ENCODE assay signal across 9 cellular contexts in the genomic region with DNA sequence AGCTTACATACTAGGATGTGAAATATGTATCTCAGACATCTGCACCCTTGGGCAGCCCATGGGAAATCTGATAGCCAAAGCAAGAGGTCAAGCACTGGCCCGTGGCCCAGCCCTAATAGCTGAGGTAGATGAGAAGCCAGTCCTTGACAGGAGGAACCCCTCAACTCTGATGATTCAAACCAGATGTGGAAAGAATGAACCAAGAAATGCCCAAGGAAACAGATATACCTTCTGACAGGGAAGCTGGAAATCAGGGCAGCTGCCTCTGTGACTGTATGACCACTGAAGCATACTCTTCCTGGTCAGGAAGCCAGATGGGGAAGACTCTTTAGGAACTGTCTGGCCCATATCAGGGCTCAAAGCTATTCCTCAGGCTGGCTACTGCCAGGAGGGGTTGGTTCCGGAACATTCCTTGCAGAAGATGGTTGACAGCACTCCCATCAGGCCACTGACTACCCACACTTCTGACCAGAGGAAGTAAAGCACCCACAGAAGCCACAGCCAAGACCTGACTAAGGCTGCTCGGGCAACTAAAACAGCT.
DNase-seq lines count a peak whose midpoint lies in the region; ATAC-seq and TF ChIP-seq lines count a peak whose summit lies in the region.
"Had no signal": no experiment of that assay in that cellular context is flagged by ENCODE, and none has a peak within 500 bp of the region (broad histone marks: within the 10 kb centered on the region; RNA-seq: fewer than 3 reads in every experiment).

No MANE protein-coding gene starts in this region.

- no peaks in the 10 kb centered on the region for H3K4me1 ChIP-seq in naive thymus-derived CD4-positive, alpha-beta T cell (ENCODE audit: control insufficient read depth in 2 of 2, insufficient read depth in 2 of 2, low read length in 2 of 2)
- H3K4me1 ChIP-seq in hepatocyte (ENCODE audit: insufficient read depth), result no peaks in the 10 kb centered on the region

- H3K9me3 Mint-ChIP-seq in naive B cell, result no peaks in the 10 kb centered on the region
- H3K9me3 Mint-ChIP-seq in naive thymus-derived CD4-positive, alpha-beta T cell, result no peaks in the 10 kb centered on the region

- no peaks in the 10 kb centered on the region for H3K27me3 Mint-ChIP-seq in naive B cell
- H3K27me3 Mint-ChIP-seq in naive thymus-derived CD4-positive, alpha-beta T cell, result no peaks in the 10 kb centered on the region

- POLR2A ChIA-PET in naive thymus-derived CD4-positive, alpha-beta T cell (lab: Charles Lee), result no interaction called here

- H3K79me2 ChIP-seq in hepatocyte, result no peaks in the 10 kb centered on the region

- H3K9me3 ChIP-seq in naive thymus-derived CD4-positive, alpha-beta T cell (ENCODE audit: control insufficient read depth in 2 of 3, low read length in 3 of 3), result no peaks in the 10 kb centered on the region
- no peaks in the 10 kb centered on the region for H3K9me3 ChIP-seq in hepatocyte (ENCODE audit: low read depth)
- H3K9me3 ChIP-seq: ovary had no signal

- CTCF ChIA-PET in naive thymus-derived CD4-positive, alpha-beta T cell (lab: Charles Lee), result no interaction called here

- peaks cover 8 to 27% (median 22%) of the 10 kb centered on the region in 3 donors for H3K4me1 Mint-ChIP-seq in naive B cell
- no peaks in the 10 kb centered on the region for H3K4me1 Mint-ChIP-seq in naive thymus-derived CD4-positive, alpha-beta T cell

- H3K27ac ChIP-seq in naive thymus-derived CD4-positive, alpha-beta T cell (ENCODE audit: low read depth, low read length), result no peak overlapping the region
- no peak overlapping the region for H3K27ac ChIP-seq in hepatocyte
- H3K27ac ChIP-seq: ovary had no signal

- no peak overlapping the region for H3K4me3 Mint-ChIP-seq in naive B cell
- no peak overlapping the region for H3K4me3 Mint-ChIP-seq in naive thymus-derived CD4-positive, alpha-beta T cell

- H2AFZ ChIP-seq in hepatocyte, result no peak overlapping the region

- intact Hi-C loops in naive thymus-derived CD4-positive, alpha-beta T cell (cut with micrococcal nuclease), result no loop called here

- TF ChIP-seq CTCF in hepatocyte (IDR thresholded peaks at IDR 0.05; ENCODE audit: poor library complexity), result no peak

- peak; percentile 78 for DNase-seq in AG08396 (ENCODE audit: low spot score)
- DNase-seq in LHCN-M2 (ENCODE audit: low read depth), result peak; percentile 100
- peak; percentile 86 for DNase-seq in dedifferentiated amniotic fluid mesenchymal stem cell (ENCODE audit: extremely low spot score)
- DNase-seq in naive B cell, result no peak
- no peak for DNase-seq in D341Med (ENCODE audit: low spot score)
- no peak for DNase-seq in naive thymus-derived CD4-positive, alpha-beta T cell
- no peak for DNase-seq in activated gamma-delta T cell (lab: John Stamatoyannopoulos, UW)
- DNase-seq in hepatocyte (ENCODE audit: low spot score), result no peak
- DNase-seq: ovary had no signal

- WGBS in hepatocyte (ENCODE audit: low lambda C conversion rate, missing lambda C conversion rate), result 85% methylated on average over 3 of the region's 3 CpGs

- H3K4me3 ChIP-seq in naive thymus-derived CD4-positive, alpha-beta T cell (ENCODE audit: low read length), result no peak overlapping the region
- H3K4me3 ChIP-seq in hepatocyte, result no peak overlapping the region
- H3K4me3 ChIP-seq: ovary had no signal

- peaks cover 0 to 14% (median 6%) of the 10 kb centered on the region in 3 experiments for H3K36me3 ChIP-seq in naive thymus-derived CD4-positive, alpha-beta T cell (ENCODE audit: control insufficient read depth in 2 of 3, insufficient read depth in 3 of 3, low read length in 3 of 3)
- no peaks in the 10 kb centered on the region for H3K36me3 ChIP-seq in hepatocyte (replicated peaks; ENCODE audit: insufficient read depth, low read depth)
- H3K36me3 ChIP-seq: ovary had no signal

- H4K20me1 ChIP-seq in hepatocyte (ENCODE audit: insufficient read depth, poor library complexity, severe bottlenecking), result no peaks in the 10 kb centered on the region

- H3K27me3 ChIP-seq in naive thymus-derived CD4-positive, alpha-beta T cell (ENCODE audit: control insufficient read depth in 2 of 2, insufficient read depth in 2 of 2, low read length in 2 of 2), result no peaks in the 10 kb centered on the region
- no peaks in the 10 kb centered on the region for H3K27me3 ChIP-seq in hepatocyte
- H3K27me3 ChIP-seq: ovary had no signal

- H3K4me2 ChIP-seq in hepatocyte, result no peak overlapping the region

- peaks cover 0 to 4% of the 10 kb centered on the region in 2 donors for H3K36me3 Mint-ChIP-seq in naive B cell
- H3K36me3 Mint-ChIP-seq in naive thymus-derived CD4-positive, alpha-beta T cell, result peaks cover 3 to 24% (median 13%) of the 10 kb centered on the region in 5 donors

- H3K9me2 ChIP-seq in hepatocyte (replicated peaks; ENCODE audit: insufficient read depth), result no peaks in the 10 kb centered on the region

- peak overlapping the region; percentile 65 to 85 (median 76) for H3K27ac Mint-ChIP-seq in naive B cell
- no peak overlapping the region for H3K27ac Mint-ChIP-seq in naive thymus-derived CD4-positive, alpha-beta T cell

- no peak for ATAC-seq in naive B cell (ENCODE audit: low read depth in 2 of 2)
- ATAC-seq in naive thymus-derived CD4-positive, alpha-beta T cell, result no peak

Comparison
In these comparisons a context has a peak if more than half of its experiments do, and no peak if none do; other contexts are left out.
1. DNase-seq: peak in AG08396 (single experiment), LHCN-M2 (single experiment) and dedifferentiated amniotic fluid mesenchymal stem cell (single experiment); none in naive B cell (single experiment), D341Med (single experiment), naive thymus-derived CD4-positive, alpha-beta T cell (0 of 9), activated gamma-delta T cell (single experiment) and hepatocyte (single experiment).
2. H3K27ac Mint-ChIP-seq: peak in naive B cell (6 of 6); none in naive thymus-derived CD4-positive, alpha-beta T cell (0 of 9).